Comparison of ENCODE assay signal across 8 cellular contexts in the genomic region with DNA sequence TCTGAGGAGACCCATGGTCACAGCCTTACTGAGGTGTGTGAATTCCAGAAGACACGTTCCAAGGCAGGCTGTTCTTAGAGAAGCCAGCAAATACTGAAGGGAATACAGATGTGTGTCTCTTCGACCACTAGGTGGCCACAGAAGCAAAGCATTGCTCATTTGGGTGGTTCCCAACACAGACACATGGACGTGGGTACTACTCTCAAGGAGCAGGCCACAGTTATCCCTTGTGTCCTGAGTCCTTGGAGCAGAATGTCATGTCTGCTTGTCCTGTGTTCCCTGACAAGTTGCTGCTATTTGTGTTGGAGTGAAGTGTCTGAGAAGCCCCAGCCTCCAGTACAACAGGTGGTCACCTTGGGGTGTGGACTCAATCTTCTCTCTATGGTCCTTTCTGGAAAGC. TPM values are rescaled to one million over a fixed set of nuclear protein-coding genes. Genes with fewer than 3 reads are reported as not detected.
DNase-seq lines count a peak whose midpoint lies in the region; ATAC-seq, FAIRE-seq and TF ChIP-seq lines count a peak whose summit lies in the region.

No MANE protein-coding gene starts in this region.

- peaks cover 22% of the 10 kb centered on the region for H3K4me1 Mint-ChIP-seq in HFFc6 (ENCODE audit: low read depth)
- H3K4me1 Mint-ChIP-seq in mesothelial cell of epicardium = no peaks in the 10 kb centered on the region
- peaks cover 44% of the 10 kb centered on the region for H3K4me1 Mint-ChIP-seq in stimulated activated memory B cell treated with anti-CD40 and anti-IgM and Interleukin-4, amounts not matched to agents 10 μg/mL and 1 μg/mL and 100 μg/mL, for 72 hours

- H3K27ac ChIP-seq in effector memory CD4-positive, alpha-beta T cell (ENCODE audit: insufficient read depth, low read length, poor library complexity, severe bottlenecking) = peak overlapping the region; percentile 85

- DNase-seq in D721Med (ENCODE audit: insufficient read length, low spot score) (peak; percentile 53), HFFc6 (peak; percentile 67), NCI-H526 treated with DMSO at 0.1 percent for 48 hours (lab: John Stamatoyannopoulos, UW) (peak; percentile 1), mesothelial cell of epicardium (ENCODE audit: low spot score in 2 of 2, unreplicated experiment in 2 of 2) (peak in 1 of 2 experiments; percentile 42)
- DNase-seq in activated CD4-positive, alpha-beta T cell treated with anti-CD3 and anti-CD28 coated beads, Interleukin-2, amount 50 U/mL, for 4 hours = peak; percentile 49 to 53
- DNase-seq in effector memory CD4-positive, alpha-beta T cell = peak; percentile 29 to 51 (median 32)

- no peaks in the 10 kb centered on the region for H3K9me3 Mint-ChIP-seq in HFFc6
- H3K9me3 Mint-ChIP-seq in mesothelial cell of epicardium = no peaks in the 10 kb centered on the region
- H3K9me3 Mint-ChIP-seq in stimulated activated memory B cell treated with anti-CD40 and anti-IgM and Interleukin-4, amounts not matched to agents 10 μg/mL and 1 μg/mL and 100 μg/mL, for 72 hours = no peaks in the 10 kb centered on the region

- H3K27ac Mint-ChIP-seq in HFFc6 (no peak overlapping the region), mesothelial cell of epicardium (no peak overlapping the region)
- H3K27ac Mint-ChIP-seq in stimulated activated memory B cell treated with anti-CD40 and anti-IgM and Interleukin-4, amounts not matched to agents 10 μg/mL and 1 μg/mL and 100 μg/mL, for 72 hours = peak overlapping the region; percentile 89

- H3K4me1 ChIP-seq in effector memory CD4-positive, alpha-beta T cell (ENCODE audit: control insufficient read depth, insufficient read depth, low read length, poor library complexity, severe bottlenecking) = peaks cover 51% of the 10 kb centered on the region

- H3K4me3 ChIP-seq in effector memory CD4-positive, alpha-beta T cell (ENCODE audit: insufficient read depth, low read depth, low read length, poor library complexity, severe bottlenecking) = peak overlapping the region; percentile 23

- H3K9me3 ChIP-seq in effector memory CD4-positive, alpha-beta T cell (ENCODE audit: control insufficient read depth, low read length) = no peaks in the 10 kb centered on the region

- H3K27me3 Mint-ChIP-seq in HFFc6 (ENCODE audit: insufficient read depth) (no peaks in the 10 kb centered on the region), mesothelial cell of epicardium (ENCODE audit: low read depth) (no peaks in the 10 kb centered on the region)
- H3K27me3 Mint-ChIP-seq in stimulated activated memory B cell treated with anti-CD40 and anti-IgM and Interleukin-4, amounts not matched to agents 10 μg/mL and 1 μg/mL and 100 μg/mL, for 72 hours = no peaks in the 10 kb centered on the region

- peak; percentile 56 for ATAC-seq in stimulated activated memory B cell treated with anti-CD40 and anti-IgM and Interleukin-4, amounts not matched to agents 10 μg/mL and 1 μg/mL and 100 μg/mL, for 72 hours
- ATAC-seq in HG03521 (IDR thresholded peaks at IDR 0.05; ENCODE audit: unreplicated experiment) = no peak

- peaks cover 47% of the 10 kb centered on the region for H3K36me3 ChIP-seq in effector memory CD4-positive, alpha-beta T cell (ENCODE audit: control insufficient read depth, insufficient read depth, low read length)

- no peaks in the 10 kb centered on the region for H3K27me3 ChIP-seq in effector memory CD4-positive, alpha-beta T cell (replicated peaks; ENCODE audit: control insufficient read depth, insufficient read depth, low read length, poor library complexity, severe bottlenecking)

- no peak overlapping the region for H3K4me3 Mint-ChIP-seq in HFFc6
- H3K4me3 Mint-ChIP-seq in mesothelial cell of epicardium = no peak overlapping the region
- H3K4me3 Mint-ChIP-seq in stimulated activated memory B cell treated with anti-CD40 and anti-IgM and Interleukin-4, amounts not matched to agents 10 μg/mL and 1 μg/mL and 100 μg/mL, for 72 hours = no peak overlapping the region

- H3K36me3 Mint-ChIP-seq in HFFc6 (ENCODE audit: low read depth) (peaks cover 12% of the 10 kb centered on the region), mesothelial cell of epicardium (peaks cover 2% of the 10 kb centered on the region)
- peaks cover 40% of the 10 kb centered on the region for H3K36me3 Mint-ChIP-seq in stimulated activated memory B cell treated with anti-CD40 and anti-IgM and Interleukin-4, amounts not matched to agents 10 μg/mL and 1 μg/mL and 100 μg/mL, for 72 hours

- TF ChIP-seq CTCF in D721Med (IDR thresholded peaks at IDR 0.05; ENCODE audit: insufficient read depth, missing control alignments) (peak; percentile 89), HFFc6 (IDR thresholded peaks at IDR 0.05) (peak; percentile 92), mesothelial cell of epicardium (IDR thresholded peaks at IDR 0.05; ENCODE audit: unreplicated experiment) (peak; percentile 79)

- no peak for FAIRE-seq in D721Med (lab: Jason Lieb, UNC)

RNA-seq across cellular contexts. Expression of gene HMOX2, which starts 30.3 kb away (rescaled TPM):
- 10 to 100 TPM; 45.2 to 60.5 (median 54.9) TPM for total RNA-seq in HFFc6 (2021; fragmentation: NEBNext Ultra II Directional; extraction: Animal tissue kit (Norgen Biotek cat#: 25700))
- 26.3 to 30.9 TPM (median 27.5 TPM) in 3 replicates for total RNA-seq in mesothelial cell of epicardium

RNA-seq across cellular contexts. Expression of gene NMRAL1, which starts 32.0 kb away (rescaled TPM):
- 10 to 100 TPM; 26.2 to 37.2 (median 33.7) TPM for total RNA-seq in HFFc6 (2021; fragmentation: NEBNext Ultra II Directional; extraction: Animal tissue kit (Norgen Biotek cat#: 25700))
- total RNA-seq in mesothelial cell of epicardium = 55.3 to 59.1 TPM (median 56.0 TPM) in 3 replicates

RNA-seq across cellular contexts. Expression of gene CDIP1, which starts 32.1 kb away (rescaled TPM):
- 1 to 10 TPM; 5.0 to 8.3 (median 6.4) TPM for total RNA-seq in HFFc6 (2021; fragmentation: NEBNext Ultra II Directional; extraction: Animal tissue kit (Norgen Biotek cat#: 25700))
- total RNA-seq in mesothelial cell of epicardium = 24.2 to 28.2 TPM (median 27.0 TPM) in 3 replicates

RNA-seq across cellular contexts. Expression of gene C16orf96, which starts 49.7 kb away (rescaled TPM):
- total RNA-seq in HFFc6 (2021; fragmentation: NEBNext Ultra II Directional; extraction: Animal tissue kit (Norgen Biotek cat#: 25700)) = not detected
- 0.45 to 0.95 TPM (median 0.58 TPM) in 3 replicates for total RNA-seq in mesothelial cell of epicardium
